Comparison of ENCODE assay signal across 1 cellular context in the genomic region with DNA sequence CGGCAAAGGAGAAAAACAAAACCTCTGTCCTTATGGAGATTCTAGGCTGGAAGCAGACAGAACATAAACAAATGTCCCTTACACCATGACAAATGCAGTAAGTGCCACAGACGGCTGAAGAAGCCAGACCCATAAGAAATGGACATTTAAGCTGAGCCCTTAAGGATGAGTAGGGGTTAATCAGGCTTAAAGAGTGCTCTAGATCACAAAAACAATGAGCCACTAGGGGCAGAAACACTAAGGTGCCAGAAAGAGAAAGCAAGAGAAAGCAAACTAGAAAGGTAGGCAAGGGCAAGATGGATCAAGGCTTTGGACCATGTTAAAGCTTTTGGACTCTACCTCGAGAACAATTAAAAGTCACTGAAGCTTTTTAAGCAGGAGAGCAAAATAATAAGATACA.
TF ChIP-seq lines count a peak whose summit lies in the region.

No MANE protein-coding gene starts in this region.

TF ChIP-seq in WTC11, 78 proteins besides CTCF, POLR2A, EP300 and RAD21 (continued from another document):
- TF ChIP-seq, protein P1, sequence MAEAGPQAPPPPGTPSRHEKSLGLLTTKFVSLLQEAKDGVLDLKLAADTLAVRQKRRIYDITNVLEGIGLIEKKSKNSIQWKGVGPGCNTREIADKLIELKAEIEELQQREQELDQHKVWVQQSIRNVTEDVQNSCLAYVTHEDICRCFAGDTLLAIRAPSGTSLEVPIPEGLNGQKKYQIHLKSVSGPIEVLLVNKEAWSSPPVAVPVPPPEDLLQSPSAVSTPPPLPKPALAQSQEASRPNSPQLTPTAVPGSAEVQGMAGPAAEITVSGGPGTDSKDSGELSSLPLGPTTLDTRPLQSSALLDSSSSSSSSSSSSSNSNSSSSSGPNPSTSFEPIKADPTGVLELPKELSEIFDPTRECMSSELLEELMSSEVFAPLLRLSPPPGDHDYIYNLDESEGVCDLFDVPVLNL (CRISPR knock-in tag; IDR thresholded peaks at IDR 0.05; ENCODE audit: borderline replicate concordance, low read depth), result no peak
- TF ChIP-seq, protein P2, sequence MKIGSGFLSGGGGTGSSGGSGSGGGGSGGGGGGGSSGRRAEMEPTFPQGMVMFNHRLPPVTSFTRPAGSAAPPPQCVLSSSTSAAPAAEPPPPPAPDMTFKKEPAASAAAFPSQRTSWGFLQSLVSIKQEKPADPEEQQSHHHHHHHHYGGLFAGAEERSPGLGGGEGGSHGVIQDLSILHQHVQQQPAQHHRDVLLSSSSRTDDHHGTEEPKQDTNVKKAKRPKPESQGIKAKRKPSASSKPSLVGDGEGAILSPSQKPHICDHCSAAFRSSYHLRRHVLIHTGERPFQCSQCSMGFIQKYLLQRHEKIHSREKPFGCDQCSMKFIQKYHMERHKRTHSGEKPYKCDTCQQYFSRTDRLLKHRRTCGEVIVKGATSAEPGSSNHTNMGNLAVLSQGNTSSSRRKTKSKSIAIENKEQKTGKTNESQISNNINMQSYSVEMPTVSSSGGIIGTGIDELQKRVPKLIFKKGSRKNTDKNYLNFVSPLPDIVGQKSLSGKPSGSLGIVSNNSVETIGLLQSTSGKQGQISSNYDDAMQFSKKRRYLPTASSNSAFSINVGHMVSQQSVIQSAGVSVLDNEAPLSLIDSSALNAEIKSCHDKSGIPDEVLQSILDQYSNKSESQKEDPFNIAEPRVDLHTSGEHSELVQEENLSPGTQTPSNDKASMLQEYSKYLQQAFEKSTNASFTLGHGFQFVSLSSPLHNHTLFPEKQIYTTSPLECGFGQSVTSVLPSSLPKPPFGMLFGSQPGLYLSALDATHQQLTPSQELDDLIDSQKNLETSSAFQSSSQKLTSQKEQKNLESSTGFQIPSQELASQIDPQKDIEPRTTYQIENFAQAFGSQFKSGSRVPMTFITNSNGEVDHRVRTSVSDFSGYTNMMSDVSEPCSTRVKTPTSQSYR (CRISPR knock-in tag; IDR thresholded peaks at IDR 0.05), result no peak
- TF ChIP-seq GTF2I (CRISPR knock-in tag; conservative IDR thresholded peaks at IDR 0.05), result no peak
- TF ChIP-seq, protein P3, sequence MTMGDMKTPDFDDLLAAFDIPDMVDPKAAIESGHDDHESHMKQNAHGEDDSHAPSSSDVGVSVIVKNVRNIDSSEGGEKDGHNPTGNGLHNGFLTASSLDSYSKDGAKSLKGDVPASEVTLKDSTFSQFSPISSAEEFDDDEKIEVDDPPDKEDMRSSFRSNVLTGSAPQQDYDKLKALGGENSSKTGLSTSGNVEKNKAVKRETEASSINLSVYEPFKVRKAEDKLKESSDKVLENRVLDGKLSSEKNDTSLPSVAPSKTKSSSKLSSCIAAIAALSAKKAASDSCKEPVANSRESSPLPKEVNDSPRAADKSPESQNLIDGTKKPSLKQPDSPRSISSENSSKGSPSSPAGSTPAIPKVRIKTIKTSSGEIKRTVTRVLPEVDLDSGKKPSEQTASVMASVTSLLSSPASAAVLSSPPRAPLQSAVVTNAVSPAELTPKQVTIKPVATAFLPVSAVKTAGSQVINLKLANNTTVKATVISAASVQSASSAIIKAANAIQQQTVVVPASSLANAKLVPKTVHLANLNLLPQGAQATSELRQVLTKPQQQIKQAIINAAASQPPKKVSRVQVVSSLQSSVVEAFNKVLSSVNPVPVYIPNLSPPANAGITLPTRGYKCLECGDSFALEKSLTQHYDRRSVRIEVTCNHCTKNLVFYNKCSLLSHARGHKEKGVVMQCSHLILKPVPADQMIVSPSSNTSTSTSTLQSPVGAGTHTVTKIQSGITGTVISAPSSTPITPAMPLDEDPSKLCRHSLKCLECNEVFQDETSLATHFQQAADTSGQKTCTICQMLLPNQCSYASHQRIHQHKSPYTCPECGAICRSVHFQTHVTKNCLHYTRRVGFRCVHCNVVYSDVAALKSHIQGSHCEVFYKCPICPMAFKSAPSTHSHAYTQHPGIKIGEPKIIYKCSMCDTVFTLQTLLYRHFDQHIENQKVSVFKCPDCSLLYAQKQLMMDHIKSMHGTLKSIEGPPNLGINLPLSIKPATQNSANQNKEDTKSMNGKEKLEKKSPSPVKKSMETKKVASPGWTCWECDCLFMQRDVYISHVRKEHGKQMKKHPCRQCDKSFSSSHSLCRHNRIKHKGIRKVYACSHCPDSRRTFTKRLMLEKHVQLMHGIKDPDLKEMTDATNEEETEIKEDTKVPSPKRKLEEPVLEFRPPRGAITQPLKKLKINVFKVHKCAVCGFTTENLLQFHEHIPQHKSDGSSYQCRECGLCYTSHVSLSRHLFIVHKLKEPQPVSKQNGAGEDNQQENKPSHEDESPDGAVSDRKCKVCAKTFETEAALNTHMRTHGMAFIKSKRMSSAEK (CRISPR knock-in tag; IDR thresholded peaks at IDR 0.05; ENCODE audit: borderline replicate concordance), result no peak
- no peak for TF ChIP-seq ATF1 (CRISPR knock-in tag; IDR thresholded peaks at IDR 0.05)
